In genomic region chr3:5047764-5048163, GRCh38 we compare ENCODE assay signal across 15 cellular contexts.
"Had no signal": no experiment of that assay in that cellular context is flagged by ENCODE, and none has a peak within 500 bp of the region (broad histone marks: within the 10 kb centered on the region; RNA-seq: fewer than 3 reads in every experiment).

No MANE protein-coding gene starts in this region.

- H3K27me3 ChIP-seq: heart left ventricle, spleen, tibial artery, upper lobe of left lung, uterus had no signal

- H3K9me3 ChIP-seq: psoas muscle, tibial artery, upper lobe of left lung, uterus had no signal

- H3K4me1 ChIP-seq: parathyroid adenoma, spleen, upper lobe of left lung, uterus had no signal

- H3K4me3 ChIP-seq: heart left ventricle, psoas muscle, spleen, tibial artery, upper lobe of left lung, uterus had no signal

- H3K27ac ChIP-seq: heart left ventricle, parathyroid adenoma, psoas muscle, spleen, tibial artery, upper lobe of left lung, uterus had no signal

- H2AFZ ChIP-seq: parathyroid adenoma had no signal

- DNase-seq: heart left ventricle; hippocampal formation; kidney glomerular epithelial cell; naive thymus-derived CD4-positive, alpha-beta T cell; nephron progenitor cell; psoas muscle; retina; spleen; stimulated activated CD4-positive, alpha-beta T cell treated with anti-CD3 and anti-CD28 coated beads, Interleukin-15, amount 100 ng/mL, for 24 hours; stimulated activated CD4-positive, alpha-beta T cell treated with anti-CD3 and anti-CD28 coated beads, Interleukin-1b, Interleukin-23, amount 100 ng/mL, for 48 hours; stimulated activated CD4-positive, alpha-beta T cell treated with anti-CD3 and anti-CD28 coated beads, Interleukin-4, amount 100 ng/mL, for 24 hours; tibial artery; upper lobe of left lung; uterus had no signal

- H3K9ac ChIP-seq: parathyroid adenoma had no signal

- H3K36me3 ChIP-seq: heart left ventricle, spleen, tibial artery, upper lobe of left lung, uterus had no signal

- H3K79me2 ChIP-seq: parathyroid adenoma had no signal
